Comparison of ENCODE assay signal across 12 cellular contexts in genomic region chr9:104091028-104091590, GRCh38. TPM values are rescaled to one million over a fixed set of nuclear protein-coding genes. Genes with fewer than 3 reads are reported as not detected.
DNase-seq lines count a peak whose midpoint lies in the region; ATAC-seq and TF ChIP-seq lines count a peak whose summit lies in the region.
"Had no signal": no experiment of that assay in that cellular context is flagged by ENCODE, and none has a peak within 500 bp of the region (broad histone marks: within the 10 kb centered on the region; RNA-seq: fewer than 3 reads in every experiment).

No MANE protein-coding gene starts in this region.

- H3K27me3 ChIP-seq in cardiac muscle cell = no peaks in the 10 kb centered on the region
- H3K27me3 ChIP-seq: BE2C had no signal

- peak overlapping the region; percentile 99 for H3K27ac Mint-ChIP-seq in type B pancreatic cell

- ATAC-seq in HG02588 (IDR thresholded peaks at IDR 0.05; ENCODE audit: unreplicated experiment) (no peak), GM21390 (IDR thresholded peaks at IDR 0.05; ENCODE audit: unreplicated experiment) (no peak), GM19452 (IDR thresholded peaks at IDR 0.05; ENCODE audit: unreplicated experiment) (no peak)
- ATAC-seq: K562 had no signal

- H3K9me3 ChIP-seq in cardiac muscle cell (ENCODE audit: low read depth) = no peaks in the 10 kb centered on the region
- H3K9me3 ChIP-seq: BE2C had no signal

- peaks cover 16% of the 10 kb centered on the region for H3K4me1 ChIP-seq in cardiac muscle cell (ENCODE audit: low read depth)
- H3K4me1 ChIP-seq: BE2C had no signal

- H3K4me3 ChIP-seq in cardiac muscle cell (no peak overlapping the region), fibroblast of villous mesenchyme (ENCODE audit: low read depth, low read length) (no peak overlapping the region)
- H3K4me3 ChIP-seq: K562, PC-9 had no signal

- no peaks in the 10 kb centered on the region for H3K36me3 ChIP-seq in cardiac muscle cell
- H3K36me3 ChIP-seq: BE2C had no signal

- TF ChIP-seq CTCF in cardiac muscle cell (IDR thresholded peaks at IDR 0.05; ENCODE audit: low read depth, low read length) (no peak), fibroblast of villous mesenchyme (IDR thresholded peaks at IDR 0.05; ENCODE audit: insufficient read depth, low read depth, low read length) (no peak), type B pancreatic cell (conservative IDR thresholded peaks at IDR 0.05) (no peak)

- no peaks in the 10 kb centered on the region for H3K36me3 Mint-ChIP-seq in type B pancreatic cell

- peaks cover 26% of the 10 kb centered on the region for H3K4me1 Mint-ChIP-seq in type B pancreatic cell (ENCODE audit: unreplicated experiment)

- DNase-seq in cardiac muscle cell (ENCODE audit: low read depth in 1 of 2, low spot score in 1 of 2) (no peak), cardiac septum (ENCODE audit: low spot score) (no peak), NCI-H774 (lab: John Stamatoyannopoulos, UW) (peak; percentile 62), fibroblast of villous mesenchyme (ENCODE audit: low read depth) (peak; percentile 68), type B pancreatic cell (ENCODE audit: extremely low spot score, unreplicated experiment) (no peak)
- DNase-seq: BE2C, foreskin fibroblast, PC-9 had no signal

- H3K9me3 Mint-ChIP-seq in type B pancreatic cell = no peaks in the 10 kb centered on the region

- intact Hi-C loops in cardiac septum (cut with DNase I) = no loop called here

- H3K4me3 Mint-ChIP-seq in type B pancreatic cell = peak overlapping the region; percentile 100

- peak overlapping the region; percentile 98 for H3K27ac ChIP-seq in cardiac muscle cell
- H3K27ac ChIP-seq: PC-9 had no signal

- no peaks in the 10 kb centered on the region for H3K27me3 Mint-ChIP-seq in type B pancreatic cell

RNA-seq across cellular contexts. Expression of gene SMC2, which starts 3.0 kb away (rescaled TPM):
- total RNA-seq in cardiac muscle cell (8.6 and 15.5 TPM in 2 replicates), cardiac septum (8.4 TPM), fibroblast of villous mesenchyme (11.6 and 19.0 TPM in 2 replicates), type B pancreatic cell (ENCODE audit: low replicate concordance) (19.1 and 40.5 TPM in 2 replicates)
- polyA plus RNA-seq in cardiac muscle cell = 21.6 and 32.0 TPM in 2 replicates

Comparison
In these comparisons a context has a peak if more than half of its experiments do, and no peak if none do; other contexts are left out.
1. DNase-seq: peak in NCI-H774 (single experiment) and fibroblast of villous mesenchyme (single experiment); none in cardiac muscle cell (0 of 2), cardiac septum (single experiment) and type B pancreatic cell (single experiment).